In genomic region chr12:47904647-47905312, GRCh38 we compare ENCODE assay signal across 8 cellular contexts. TPM values are rescaled to one million over a fixed set of nuclear protein-coding genes. Genes with fewer than 3 reads are reported as not detected.
DNase-seq lines count a peak whose midpoint lies in the region; ATAC-seq and TF ChIP-seq lines count a peak whose summit lies in the region.

Gene VDR (minus strand): TSS chr12:47904994. CDS start chr12:47879113, 25,881 bp downstream.

- intact Hi-C loops in left ventricle myocardium inferior (cut with micrococcal nuclease) = no loop called here

- peaks cover 26% of the 10 kb centered on the region for H3K36me3 Mint-ChIP-seq in activated naive CD8-positive, alpha-beta T cell treated with anti-CD3 and anti-CD28 coated beads, Interleukin-2, amount 50 U/mL, for 24 hours (ENCODE audit: low read depth)

- peaks cover 21% of the 10 kb centered on the region for H3K27me3 Mint-ChIP-seq in activated naive CD8-positive, alpha-beta T cell treated with anti-CD3 and anti-CD28 coated beads, Interleukin-2, amount 50 U/mL, for 24 hours

- no peaks in the 10 kb centered on the region for H3K9me3 ChIP-seq in left ventricle myocardium inferior (replicated peaks)

- peak; percentile 48 for DNase-seq in GDM1 (lab: John Stamatoyannopoulos, UW)
- DNase-seq in HFF-Myc (ENCODE audit: extremely low read depth, low read depth) = no peak
- DNase-seq in NCI-H1105 (lab: John Stamatoyannopoulos, UW) = peak; percentile 74
- peak; percentile 57 for DNase-seq in T follicular helper cell (ENCODE audit: low read depth)
- peak; percentile 75 for DNase-seq in activated naive CD8-positive, alpha-beta T cell treated with anti-CD3 and anti-CD28 coated beads, Interleukin-2, amount 50 U/mL, for 24 hours
- peak; percentile 70 for DNase-seq in left ventricle myocardium inferior
- DNase-seq in putamen (ENCODE audit: low spot score) = peak; percentile 5
- no peak for DNase-seq in NCI-H345 treated with DMSO at 0.1 percent for 48 hours (lab: John Stamatoyannopoulos, UW; ENCODE audit: unreplicated experiment)

- TF ChIP-seq CTCF in HFF-Myc (IDR thresholded peaks at IDR 0.05; ENCODE audit: low read depth, low read length, missing control alignments) = peak; percentile 23
- TF ChIP-seq CTCF in left ventricle myocardium inferior (IDR thresholded peaks at IDR 0.05; ENCODE audit: borderline replicate concordance) = peak; percentile 19

- H3K4me1 ChIP-seq in left ventricle myocardium inferior = peaks cover 36% of the 10 kb centered on the region

- H3K4me3 Mint-ChIP-seq in activated naive CD8-positive, alpha-beta T cell treated with anti-CD3 and anti-CD28 coated beads, Interleukin-2, amount 50 U/mL, for 24 hours = peak within 1 kb of the TSS; percentile 99

- H3K27ac ChIP-seq in left ventricle myocardium inferior (replicated peaks) = no peak within 1 kb of the TSS

- H3K4me3 ChIP-seq in HFF-Myc (replicated peaks; ENCODE audit: low read depth, low read length) (peak within 1 kb of the TSS; percentile 55), left ventricle myocardium inferior (peak within 1 kb of the TSS; percentile 68)

- peak; percentile 67 for ATAC-seq in activated naive CD8-positive, alpha-beta T cell treated with anti-CD3 and anti-CD28 coated beads, Interleukin-2, amount 50 U/mL, for 24 hours

- peaks cover 48% of the 10 kb centered on the region for H3K27me3 ChIP-seq in left ventricle myocardium inferior (ENCODE audit: low read depth)

- peak within 1 kb of the TSS; percentile 92 for H3K27ac Mint-ChIP-seq in activated naive CD8-positive, alpha-beta T cell treated with anti-CD3 and anti-CD28 coated beads, Interleukin-2, amount 50 U/mL, for 24 hours

- peaks cover 45% of the 10 kb centered on the region for H3K4me1 Mint-ChIP-seq in activated naive CD8-positive, alpha-beta T cell treated with anti-CD3 and anti-CD28 coated beads, Interleukin-2, amount 50 U/mL, for 24 hours

- H3K9me3 Mint-ChIP-seq in activated naive CD8-positive, alpha-beta T cell treated with anti-CD3 and anti-CD28 coated beads, Interleukin-2, amount 50 U/mL, for 24 hours = no peaks in the 10 kb centered on the region

- no peaks in the 10 kb centered on the region for H3K36me3 ChIP-seq in left ventricle myocardium inferior

RNA-seq across cellular contexts. Expression of gene VDR, which starts in this region (rescaled TPM):
- total RNA-seq in left ventricle myocardium inferior = 0.33 TPM

Comparison
In these comparisons a context has a peak if more than half of its experiments do, and no peak if none do; other contexts are left out.
1. Peak in DNase-seq and H3K4me3 ChIP-seq in left ventricle myocardium inferior; RNA of the gene not detected or under 1 TPM.
2. DNase-seq: peak in GDM1 (single experiment), NCI-H1105 (single experiment), T follicular helper cell (single experiment), activated naive CD8-positive, alpha-beta T cell treated with anti-CD3 and anti-CD28 coated beads, Interleukin-2, amount 50 U/mL, for 24 hours (single experiment) and putamen (single experiment); none in HFF-Myc (single experiment) and NCI-H345 treated with DMSO at 0.1 percent for 48 hours (single experiment).